Comparison of ENCODE assay signal across 1 cellular context in the genomic region with DNA sequence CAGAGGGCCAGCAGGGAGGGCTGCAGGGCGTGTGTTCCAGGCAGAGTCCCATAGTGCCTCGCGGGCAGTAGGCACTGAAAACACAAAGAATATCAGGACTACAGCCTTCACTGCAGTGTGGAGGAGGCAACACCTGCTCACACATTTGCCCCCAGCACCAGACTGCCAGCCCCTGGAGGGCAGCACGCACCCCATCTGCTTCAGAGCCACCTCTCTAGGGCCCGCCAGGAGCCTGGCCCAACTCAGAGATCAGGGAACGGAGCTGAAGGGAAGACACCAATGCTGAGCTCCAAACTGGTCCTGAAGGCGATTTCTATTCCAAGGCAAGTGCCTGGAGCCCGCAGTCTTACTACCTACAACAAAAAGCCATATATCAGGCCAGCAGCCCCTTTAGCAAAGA.
TF ChIP-seq lines count a peak whose summit lies in the region.

No MANE protein-coding gene starts in this region.

TF ChIP-seq in WTC11, 78 proteins besides CTCF, POLR2A, EP300 and RAD21 (continued from another document):
- TF ChIP-seq ZNF425 (CRISPR knock-in tag; conservative IDR thresholded peaks at IDR 0.05) (no peak), CBFB (CRISPR knock-in tag; IDR thresholded peaks at IDR 0.05; ENCODE audit: low read depth) (no peak), ARID4B (CRISPR knock-in tag; IDR thresholded peaks at IDR 0.05; ENCODE audit: borderline replicate concordance) (no peak), ELF4 (CRISPR knock-in tag; IDR thresholded peaks at IDR 0.05; ENCODE audit: low read depth) (no peak), ATF2 (CRISPR knock-in tag; IDR thresholded peaks at IDR 0.05; ENCODE audit: borderline replicate concordance, low read depth) (no peak), IRF2 (CRISPR knock-in tag; IDR thresholded peaks at IDR 0.05; ENCODE audit: borderline replicate concordance, low read depth) (no peak), SMAD3 (CRISPR knock-in tag; IDR thresholded peaks at IDR 0.05; ENCODE audit: borderline replicate concordance) (no peak), SP1 (CRISPR knock-in tag; conservative IDR thresholded peaks at IDR 0.05) (no peak), ZNF396 (CRISPR knock-in tag; IDR thresholded peaks at IDR 0.05; ENCODE audit: borderline replicate concordance) (no peak)
- TF ChIP-seq, protein P1, sequence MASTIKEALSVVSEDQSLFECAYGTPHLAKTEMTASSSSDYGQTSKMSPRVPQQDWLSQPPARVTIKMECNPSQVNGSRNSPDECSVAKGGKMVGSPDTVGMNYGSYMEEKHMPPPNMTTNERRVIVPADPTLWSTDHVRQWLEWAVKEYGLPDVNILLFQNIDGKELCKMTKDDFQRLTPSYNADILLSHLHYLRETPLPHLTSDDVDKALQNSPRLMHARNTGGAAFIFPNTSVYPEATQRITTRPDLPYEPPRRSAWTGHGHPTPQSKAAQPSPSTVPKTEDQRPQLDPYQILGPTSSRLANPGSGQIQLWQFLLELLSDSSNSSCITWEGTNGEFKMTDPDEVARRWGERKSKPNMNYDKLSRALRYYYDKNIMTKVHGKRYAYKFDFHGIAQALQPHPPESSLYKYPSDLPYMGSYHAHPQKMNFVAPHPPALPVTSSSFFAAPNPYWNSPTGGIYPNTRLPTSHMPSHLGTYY (CRISPR knock-in tag; IDR thresholded peaks at IDR 0.05): no peak
- TF ChIP-seq, protein P2, sequence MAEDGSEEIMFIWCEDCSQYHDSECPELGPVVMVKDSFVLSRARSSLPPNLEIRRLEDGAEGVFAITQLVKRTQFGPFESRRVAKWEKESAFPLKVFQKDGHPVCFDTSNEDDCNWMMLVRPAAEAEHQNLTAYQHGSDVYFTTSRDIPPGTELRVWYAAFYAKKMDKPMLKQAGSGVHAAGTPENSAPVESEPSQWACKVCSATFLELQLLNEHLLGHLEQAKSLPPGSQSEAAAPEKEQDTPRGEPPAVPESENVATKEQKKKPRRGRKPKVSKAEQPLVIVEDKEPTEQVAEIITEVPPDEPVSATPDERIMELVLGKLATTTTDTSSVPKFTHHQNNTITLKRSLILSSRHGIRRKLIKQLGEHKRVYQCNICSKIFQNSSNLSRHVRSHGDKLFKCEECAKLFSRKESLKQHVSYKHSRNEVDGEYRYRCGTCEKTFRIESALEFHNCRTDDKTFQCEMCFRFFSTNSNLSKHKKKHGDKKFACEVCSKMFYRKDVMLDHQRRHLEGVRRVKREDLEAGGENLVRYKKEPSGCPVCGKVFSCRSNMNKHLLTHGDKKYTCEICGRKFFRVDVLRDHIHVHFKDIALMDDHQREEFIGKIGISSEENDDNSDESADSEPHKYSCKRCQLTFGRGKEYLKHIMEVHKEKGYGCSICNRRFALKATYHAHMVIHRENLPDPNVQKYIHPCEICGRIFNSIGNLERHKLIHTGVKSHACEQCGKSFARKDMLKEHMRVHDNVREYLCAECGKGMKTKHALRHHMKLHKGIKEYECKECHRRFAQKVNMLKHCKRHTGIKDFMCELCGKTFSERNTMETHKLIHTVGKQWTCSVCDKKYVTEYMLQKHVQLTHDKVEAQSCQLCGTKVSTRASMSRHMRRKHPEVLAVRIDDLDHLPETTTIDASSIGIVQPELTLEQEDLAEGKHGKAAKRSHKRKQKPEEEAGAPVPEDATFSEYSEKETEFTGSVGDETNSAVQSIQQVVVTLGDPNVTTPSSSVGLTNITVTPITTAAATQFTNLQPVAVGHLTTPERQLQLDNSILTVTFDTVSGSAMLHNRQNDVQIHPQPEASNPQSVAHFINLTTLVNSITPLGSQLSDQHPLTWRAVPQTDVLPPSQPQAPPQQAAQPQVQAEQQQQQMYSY (CRISPR knock-in tag; IDR thresholded peaks at IDR 0.05): no peak
TF ChIP-seq in WTC11: peak in this region for 0.
